In genomic region chr2:198322275-198322674, GRCh38 we compare ENCODE assay signal across 12 cellular contexts.
A peak's percentile ranks its signal among the peaks of the same experiment; 100 is the strongest.
DNase-seq lines count a peak whose midpoint lies in the region; ATAC-seq, FAIRE-seq and TF ChIP-seq lines count a peak whose summit lies in the region.
"Had no signal": no experiment of that assay in that cellular context is flagged by ENCODE, and none has a peak within 500 bp of the region (broad histone marks: within the 10 kb centered on the region; RNA-seq: fewer than 3 reads in every experiment).

No MANE protein-coding gene starts in this region.

- intact Hi-C loops in Calu3 (cut with micrococcal nuclease; ENCODE audit: unreplicated experiment) (no loop called here), K562 (cut with micrococcal nuclease) (no loop called here), vagina (cut with DNase I) (no loop called here)

- no peak overlapping the region for H2AFZ ChIP-seq in K562 (ENCODE audit: low read depth, low read length)

- FAIRE-seq in K562 (lab: Jason Lieb, UNC), result no peak

- peak; percentile 20 for TF ChIP-seq CTCF in Calu3 (IDR thresholded peaks at IDR 0.05; ENCODE audit: unreplicated experiment)
- peak; percentile 28 to 45 (median 37); a peak in 5 of 6 replicates for TF ChIP-seq CTCF in K562 (IDR thresholded peaks at IDR 0.05 in 2 of 3, conservative IDR thresholded peaks at IDR 0.05 in 1 of 3; ENCODE audit: insufficient read depth in 2 of 3, low read depth in 1 of 3, low read length in 3 of 3)
- TF ChIP-seq CTCF in vagina (IDR thresholded peaks at IDR 0.05), result no peak

- DNase-seq in Calu3, result peak; percentile 25
- peak; percentile 62 to 64 for DNase-seq in Kasumi-1 (lab: John Stamatoyannopoulos, UW)
- peak in 2 of 4 experiments; percentile 8 to 12 for DNase-seq in K562 (ENCODE audit: extremely low read depth in 1 of 4, low spot score in 3 of 4)
- DNase-seq in myocyte (ENCODE audit: low read depth), result peak; percentile 8
- DNase-seq in NCI-H1694 (lab: John Stamatoyannopoulos, UW), result no peak
- no peak for DNase-seq in vagina (ENCODE audit: extremely low spot score in 2 of 2)
- DNase-seq in stimulated activated CD4-positive, alpha-beta T cell treated with anti-CD3 and anti-CD28 coated beads, Interleukin-1b, Interleukin-23, amount 100 ng/mL, for 48 hours, result no peak
- DNase-seq: colonic mucosa, naive B cell, NCI-H510A had no signal

- no peaks in the 10 kb centered on the region; the same call in 1 of the 2 replicates for H4K20me1 ChIP-seq in K562 (replicated peaks; ENCODE audit: control insufficient read depth, insufficient read depth, low read length)

- no peak for TF ChIP-seq EP300 in K562 (IDR thresholded peaks at IDR 0.05; ENCODE audit: low read length)

- H3K27ac ChIP-seq in K562 (ENCODE audit: extremely low read depth, low read depth, low read length) (no peak overlapping the region), vagina (no peak overlapping the region)
- H3K27ac ChIP-seq: colonic mucosa had no signal

- H3K4me1 Mint-ChIP-seq in Calu3 (ENCODE audit: low read depth, unreplicated experiment), result no peaks in the 10 kb centered on the region

- H3K4me1 ChIP-seq in K562 (replicated peaks in 1 of 2; ENCODE audit: control insufficient read depth in 2 of 2, insufficient read depth in 2 of 2, low read length in 2 of 2) (no peaks in the 10 kb centered on the region), vagina (no peaks in the 10 kb centered on the region)
- H3K4me1 ChIP-seq: colonic mucosa had no signal

- BruUV-seq in Calu3 (replicated peaks; lab: Mats Ljungman, UMichigan) (no TSS peak), K562 (replicated peaks; lab: Mats Ljungman, UMichigan) (no TSS peak)

- H3K9ac ChIP-seq in K562 (ENCODE audit: insufficient read depth in 1 of 2, low read depth in 2 of 2, low read length in 2 of 2), result no peak overlapping the region

- no peaks in the 10 kb centered on the region for H3K27me3 Mint-ChIP-seq in Calu3 (ENCODE audit: unreplicated experiment)

- H3K27me3 ChIP-seq in K562 (ENCODE audit: control insufficient read depth in 2 of 2, insufficient read depth in 2 of 2, low read length in 2 of 2) (no peaks in the 10 kb centered on the region), vagina (no peaks in the 10 kb centered on the region)
- H3K27me3 ChIP-seq: colonic mucosa had no signal

- CTCF ChIA-PET in Calu3 (lab: Charles Lee), result no interaction called here
- CTCF ChIA-PET in K562 (lab: Yijun Ruan, JAX; ENCODE audit: low intra/inter-chr PET ratio), result no interaction called here

- H3K9me3 ChIP-seq in K562 (replicated peaks; ENCODE audit: control insufficient read depth, insufficient read depth, low read depth, low read length) (no peaks in the 10 kb centered on the region), vagina (no peaks in the 10 kb centered on the region)
- H3K9me3 ChIP-seq: colonic mucosa had no signal

- no peaks in the 10 kb centered on the region for H3K9me1 ChIP-seq in K562 (ENCODE audit: control insufficient read depth, insufficient read depth, low read length)

- WGBS in K562 (ENCODE audit: insufficient coverage, low coverage, missing lambda C conversion rate), result 0% methylated on average over 7 of the region's 8 CpGs

- ATAC-seq in K562, result peak; percentile 80
- no peak for ATAC-seq in HG02642 (IDR thresholded peaks at IDR 0.05; ENCODE audit: poor library complexity, unreplicated experiment)
- ATAC-seq: activated naive CD4-positive, alpha-beta T cell treated with anti-CD3 and anti-CD28 coated beads, Interleukin-2, amount 50 U/mL, for 72 hours had no signal

- H3K79me2 ChIP-seq in K562 (ENCODE audit: control insufficient read depth, insufficient read depth, low read length), result no peaks in the 10 kb centered on the region

- no peak for TF ChIP-seq POLR2A in K562 (conservative IDR thresholded peaks at IDR 0.05)
- TF ChIP-seq POLR2A in vagina (IDR thresholded peaks at IDR 0.05), result no peak

- no peak overlapping the region for H3K4me2 ChIP-seq in K562 (ENCODE audit: insufficient read depth, low read length)

- H3K4me3 Mint-ChIP-seq in Calu3 (ENCODE audit: low read depth, unreplicated experiment), result no peak overlapping the region
- H3K4me3 Mint-ChIP-seq: naive B cell had no signal

- no peaks in the 10 kb centered on the region for H3K36me3 ChIP-seq in K562 (ENCODE audit: control insufficient read depth, insufficient read depth, low read length)
- no peaks in the 10 kb centered on the region for H3K36me3 ChIP-seq in vagina
- H3K36me3 ChIP-seq: colonic mucosa had no signal

- in situ Hi-C loops in K562 (cut with MboI), result loop anchor here (25.0 kb wide), 2 partner anchors 1165 to 1415 kb away; no protein-coding TSS in a partner anchor

- no peak overlapping the region for H3K27ac Mint-ChIP-seq in Calu3 (ENCODE audit: unreplicated experiment)
- H3K27ac Mint-ChIP-seq: activated naive CD4-positive, alpha-beta T cell treated with anti-CD3 and anti-CD28 coated beads, Interleukin-2, amount 50 U/mL, for 72 hours; naive B cell had no signal

- peaks cover 5% of the 10 kb centered on the region for H3K36me3 Mint-ChIP-seq in Calu3 (ENCODE audit: insufficient read depth, unreplicated experiment)
- H3K36me3 Mint-ChIP-seq: activated naive CD4-positive, alpha-beta T cell treated with anti-CD3 and anti-CD28 coated beads, Interleukin-2, amount 50 U/mL, for 72 hours; naive B cell had no signal

- no peak for TF ChIP-seq RAD21 in K562 (CRISPR knock-in tag; conservative IDR thresholded peaks at IDR 0.05 in 1 of 2, IDR thresholded peaks at IDR 0.05 in 1 of 2)

- H3K9me3 Mint-ChIP-seq in Calu3 (ENCODE audit: low read depth, unreplicated experiment), result no peaks in the 10 kb centered on the region
- H3K9me3 Mint-ChIP-seq: activated naive CD4-positive, alpha-beta T cell treated with anti-CD3 and anti-CD28 coated beads, Interleukin-2, amount 50 U/mL, for 72 hours; naive B cell had no signal

- H3K4me3 ChIP-seq in K562 (no peak overlapping the region), vagina (no peak overlapping the region)
- H3K4me3 ChIP-seq: colonic mucosa had no signal

- POLR2A ChIA-PET in K562 (lab: Yijun Ruan, JAX), result interaction anchor here (1.1 kb wide), 1 partner anchor 1138 kb away, joined by 3 read pairs; no protein-coding TSS in a partner anchor

TF ChIP-seq in K562, 482 proteins besides CTCF, POLR2A, EP300 and RAD21 (continues in another document):
- TF ChIP-seq ELF4 (CRISPR knock-in tag; IDR thresholded peaks at IDR 0.05) (no peak), ZNF3 (CRISPR knock-in tag; IDR thresholded peaks at IDR 0.05) (no peak), NCOA4 (IDR thresholded peaks at IDR 0.05; ENCODE audit: partially characterized antibody) (no peak), ZNF785 (CRISPR knock-in tag; IDR thresholded peaks at IDR 0.05) (no peak), ILK (tag; IDR thresholded peaks at IDR 0.05; ENCODE audit: borderline replicate concordance, low read depth) (no peak), ZNF316 (IDR thresholded peaks at IDR 0.05) (no peak), ZFX (CRISPR knock-in tag; IDR thresholded peaks at IDR 0.05) (no peak), ZNF436 (CRISPR knock-in tag; IDR thresholded peaks at IDR 0.05) (no peak)

Comparison
In these comparisons a context has a peak if more than half of its experiments do, and no peak if none do; other contexts are left out.
1. DNase-seq: peak in Calu3 (single experiment), Kasumi-1 (2 of 2) and myocyte (single experiment); none in NCI-H1694 (single experiment), vagina (0 of 2) and stimulated activated CD4-positive, alpha-beta T cell treated with anti-CD3 and anti-CD28 coated beads, Interleukin-1b, Interleukin-23, amount 100 ng/mL, for 48 hours (single experiment).
2. CTCF ChIP-seq: peak in Calu3 (single experiment) and K562 (3 of 3); none in vagina (0 of 3).